10 cellular contexts compared by ENCODE assay signal in genomic region chr10:26468691-26469090, GRCh38. TPM values are rescaled to one million over a fixed set of nuclear protein-coding genes. Genes with fewer than 3 reads are reported as not detected.
DNase-seq lines count a peak whose midpoint lies in the region; ATAC-seq and TF ChIP-seq lines count a peak whose summit lies in the region.
"Had no signal": no experiment of that assay in that cellular context is flagged by ENCODE, and none has a peak within 500 bp of the region (broad histone marks: within the 10 kb centered on the region; RNA-seq: fewer than 3 reads in every experiment).

No MANE protein-coding gene starts in this region.

- no peak for TF ChIP-seq CTCF in upper lobe of right lung (IDR thresholded peaks at IDR 0.05)

- peak; percentile 60 for DNase-seq in activated gamma-delta T cell treated with Interleukin-2 at 50 U/mL for 16 hours
- DNase-seq in activated gamma-delta T cell (lab: John Stamatoyannopoulos, UW): no peak
- peak; percentile 32 for DNase-seq in activated T-helper 2 cell treated with anti-CD3 and anti-CD28 coated beads, Interferon-gamma antibody, Interleukin-2, Interleukin-4, amounts not matched to agents 10 μg/mL and 5 μg/mL and 100 μg/mL, durations not matched to agents 14 hours and 24 hours and 36 hours (ENCODE audit: low spot score)
- no peak for DNase-seq in upper lobe of right lung
- no peak for DNase-seq in KBM-7
- DNase-seq in occipital lobe (lab: John Stamatoyannopoulos, UW): no peak
- DNase-seq in DMS114 treated with DMSO at 0.1 percent for 48 hours (lab: John Stamatoyannopoulos, UW; ENCODE audit: unreplicated experiment): no peak
- DNase-seq: stimulated activated CD4-positive, alpha-beta T cell treated with anti-CD3 and anti-CD28 coated beads, Interleukin-2, amount 100 ng/mL, for 24 hours had no signal

- no peaks in the 10 kb centered on the region for H3K36me3 ChIP-seq in upper lobe of right lung

- H3K36me3 Mint-ChIP-seq in activated T-helper 2 cell treated with anti-CD3 and anti-CD28 coated beads, Interferon-gamma antibody, Interleukin-2, Interleukin-4, amounts not matched to agents 10 μg/mL and 5 μg/mL and 100 μg/mL, durations not matched to agents 14 hours and 24 hours and 36 hours (ENCODE audit: low read depth): peaks cover 51% of the 10 kb centered on the region

- no peaks in the 10 kb centered on the region for H3K9me3 ChIP-seq in upper lobe of right lung

- H3K27me3 Mint-ChIP-seq in activated T-helper 2 cell treated with anti-CD3 and anti-CD28 coated beads, Interferon-gamma antibody, Interleukin-2, Interleukin-4, amounts not matched to agents 10 μg/mL and 5 μg/mL and 100 μg/mL, durations not matched to agents 14 hours and 24 hours and 36 hours (ENCODE audit: low read depth): no peaks in the 10 kb centered on the region

- H3K27ac ChIP-seq in upper lobe of right lung: no peak overlapping the region
- H3K27ac ChIP-seq: KMS-11 had no signal

- intact Hi-C loops in activated T-helper 2 cell treated with anti-CD3 and anti-CD28 coated beads, Interferon-gamma antibody, Interleukin-2, Interleukin-4, amounts not matched to agents 10 μg/mL and 5 μg/mL and 100 μg/mL, durations not matched to agents 14 hours and 24 hours and 36 hours (cut with micrococcal nuclease): loop anchor here (1.0 kb wide), 1 partner anchor 11 kb away; no protein-coding TSS in a partner anchor
- intact Hi-C loops in upper lobe of right lung (cut with DNase I): no loop called here

- no peaks in the 10 kb centered on the region for H3K27me3 ChIP-seq in upper lobe of right lung

- peak overlapping the region; percentile 53 for H3K4me3 Mint-ChIP-seq in activated T-helper 2 cell treated with anti-CD3 and anti-CD28 coated beads, Interferon-gamma antibody, Interleukin-2, Interleukin-4, amounts not matched to agents 10 μg/mL and 5 μg/mL and 100 μg/mL, durations not matched to agents 14 hours and 24 hours and 36 hours (ENCODE audit: low read depth)

- in situ Hi-C loops in KBM-7 (cut with MboI; ENCODE audit: low pct_unique_long_range_greater_than_20kb, low sequenced_read_pairs): no loop called here

- no peaks in the 10 kb centered on the region for H3K9me3 Mint-ChIP-seq in activated T-helper 2 cell treated with anti-CD3 and anti-CD28 coated beads, Interferon-gamma antibody, Interleukin-2, Interleukin-4, amounts not matched to agents 10 μg/mL and 5 μg/mL and 100 μg/mL, durations not matched to agents 14 hours and 24 hours and 36 hours

- peaks cover 56% of the 10 kb centered on the region for H3K4me1 Mint-ChIP-seq in activated T-helper 2 cell treated with anti-CD3 and anti-CD28 coated beads, Interferon-gamma antibody, Interleukin-2, Interleukin-4, amounts not matched to agents 10 μg/mL and 5 μg/mL and 100 μg/mL, durations not matched to agents 14 hours and 24 hours and 36 hours (ENCODE audit: low read depth)

- no peak overlapping the region for H3K4me3 ChIP-seq in upper lobe of right lung

- H3K27ac Mint-ChIP-seq in activated T-helper 2 cell treated with anti-CD3 and anti-CD28 coated beads, Interferon-gamma antibody, Interleukin-2, Interleukin-4, amounts not matched to agents 10 μg/mL and 5 μg/mL and 100 μg/mL, durations not matched to agents 14 hours and 24 hours and 36 hours: peak overlapping the region; percentile 56

- no peaks in the 10 kb centered on the region for H3K4me1 ChIP-seq in upper lobe of right lung

- ATAC-seq in HG03097 (IDR thresholded peaks at IDR 0.05; ENCODE audit: low FRiP score, unreplicated experiment) (peak; percentile 51), upper lobe of right lung (peak; percentile 55)

RNA-seq across cellular contexts. Expression of gene APBB1IP, which starts 30.6 kb away (rescaled TPM):
- total RNA-seq in activated T-helper 2 cell treated with anti-CD3 and anti-CD28 coated beads, Interferon-gamma antibody, Interleukin-2, Interleukin-4, amounts not matched to agents 10 μg/mL and 5 μg/mL and 100 μg/mL, durations not matched to agents 14 hours and 24 hours and 36 hours: 45.2 and 47.4 TPM in 2 replicates
- 19.2 TPM for total RNA-seq in upper lobe of right lung
- 0.94 TPM for total RNA-seq in occipital lobe

Comparison
In these comparisons a context has a peak if more than half of its experiments do, and no peak if none do; other contexts are left out.
1. DNase-seq: peak in activated gamma-delta T cell treated with Interleukin-2 at 50 U/mL for 16 hours (single experiment) and activated T-helper 2 cell treated with anti-CD3 and anti-CD28 coated beads, Interferon-gamma antibody, Interleukin-2, Interleukin-4, amounts not matched to agents 10 μg/mL and 5 μg/mL and 100 μg/mL, durations not matched to agents 14 hours and 24 hours and 36 hours (single experiment); none in activated gamma-delta T cell (single experiment), upper lobe of right lung (single experiment), KBM-7 (single experiment), occipital lobe (single experiment) and DMS114 treated with DMSO at 0.1 percent for 48 hours (single experiment).
2. RNA of gene APBB1IP, which starts 30.6 kb away (total RNA-seq): 45.2 to 47.4 TPM in activated T-helper 2 cell treated with anti-CD3 and anti-CD28 coated beads, Interferon-gamma antibody, Interleukin-2, Interleukin-4, amounts not matched to agents 10 μg/mL and 5 μg/mL and 100 μg/mL, durations not matched to agents 14 hours and 24 hours and 36 hours and 19.2 TPM in upper lobe of right lung (single experiment); 0.94 TPM in occipital lobe (single experiment); every median in the first group is over 10 times any median in the second.